1 cellular context compared by ENCODE assay signal in genomic region chr19:1205114-1206062, GRCh38.
TF ChIP-seq lines count a peak whose summit lies in the region.

A gene with protein sequence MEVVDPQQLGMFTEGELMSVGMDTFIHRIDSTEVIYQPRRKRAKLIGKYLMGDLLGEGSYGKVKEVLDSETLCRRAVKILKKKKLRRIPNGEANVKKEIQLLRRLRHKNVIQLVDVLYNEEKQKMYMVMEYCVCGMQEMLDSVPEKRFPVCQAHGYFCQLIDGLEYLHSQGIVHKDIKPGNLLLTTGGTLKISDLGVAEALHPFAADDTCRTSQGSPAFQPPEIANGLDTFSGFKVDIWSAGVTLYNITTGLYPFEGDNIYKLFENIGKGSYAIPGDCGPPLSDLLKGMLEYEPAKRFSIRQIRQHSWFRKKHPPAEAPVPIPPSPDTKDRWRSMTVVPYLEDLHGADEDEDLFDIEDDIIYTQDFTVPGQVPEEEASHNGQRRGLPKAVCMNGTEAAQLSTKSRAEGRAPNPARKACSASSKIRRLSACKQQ (plus strand): TSS chr19:1205778. CDS start chr19:1206914, 1,136 bp downstream.

TF ChIP-seq in K562, 482 proteins besides CTCF, POLR2A, EP300 and RAD21 (continued from another document and continues in another):
- TF ChIP-seq, protein P1, sequence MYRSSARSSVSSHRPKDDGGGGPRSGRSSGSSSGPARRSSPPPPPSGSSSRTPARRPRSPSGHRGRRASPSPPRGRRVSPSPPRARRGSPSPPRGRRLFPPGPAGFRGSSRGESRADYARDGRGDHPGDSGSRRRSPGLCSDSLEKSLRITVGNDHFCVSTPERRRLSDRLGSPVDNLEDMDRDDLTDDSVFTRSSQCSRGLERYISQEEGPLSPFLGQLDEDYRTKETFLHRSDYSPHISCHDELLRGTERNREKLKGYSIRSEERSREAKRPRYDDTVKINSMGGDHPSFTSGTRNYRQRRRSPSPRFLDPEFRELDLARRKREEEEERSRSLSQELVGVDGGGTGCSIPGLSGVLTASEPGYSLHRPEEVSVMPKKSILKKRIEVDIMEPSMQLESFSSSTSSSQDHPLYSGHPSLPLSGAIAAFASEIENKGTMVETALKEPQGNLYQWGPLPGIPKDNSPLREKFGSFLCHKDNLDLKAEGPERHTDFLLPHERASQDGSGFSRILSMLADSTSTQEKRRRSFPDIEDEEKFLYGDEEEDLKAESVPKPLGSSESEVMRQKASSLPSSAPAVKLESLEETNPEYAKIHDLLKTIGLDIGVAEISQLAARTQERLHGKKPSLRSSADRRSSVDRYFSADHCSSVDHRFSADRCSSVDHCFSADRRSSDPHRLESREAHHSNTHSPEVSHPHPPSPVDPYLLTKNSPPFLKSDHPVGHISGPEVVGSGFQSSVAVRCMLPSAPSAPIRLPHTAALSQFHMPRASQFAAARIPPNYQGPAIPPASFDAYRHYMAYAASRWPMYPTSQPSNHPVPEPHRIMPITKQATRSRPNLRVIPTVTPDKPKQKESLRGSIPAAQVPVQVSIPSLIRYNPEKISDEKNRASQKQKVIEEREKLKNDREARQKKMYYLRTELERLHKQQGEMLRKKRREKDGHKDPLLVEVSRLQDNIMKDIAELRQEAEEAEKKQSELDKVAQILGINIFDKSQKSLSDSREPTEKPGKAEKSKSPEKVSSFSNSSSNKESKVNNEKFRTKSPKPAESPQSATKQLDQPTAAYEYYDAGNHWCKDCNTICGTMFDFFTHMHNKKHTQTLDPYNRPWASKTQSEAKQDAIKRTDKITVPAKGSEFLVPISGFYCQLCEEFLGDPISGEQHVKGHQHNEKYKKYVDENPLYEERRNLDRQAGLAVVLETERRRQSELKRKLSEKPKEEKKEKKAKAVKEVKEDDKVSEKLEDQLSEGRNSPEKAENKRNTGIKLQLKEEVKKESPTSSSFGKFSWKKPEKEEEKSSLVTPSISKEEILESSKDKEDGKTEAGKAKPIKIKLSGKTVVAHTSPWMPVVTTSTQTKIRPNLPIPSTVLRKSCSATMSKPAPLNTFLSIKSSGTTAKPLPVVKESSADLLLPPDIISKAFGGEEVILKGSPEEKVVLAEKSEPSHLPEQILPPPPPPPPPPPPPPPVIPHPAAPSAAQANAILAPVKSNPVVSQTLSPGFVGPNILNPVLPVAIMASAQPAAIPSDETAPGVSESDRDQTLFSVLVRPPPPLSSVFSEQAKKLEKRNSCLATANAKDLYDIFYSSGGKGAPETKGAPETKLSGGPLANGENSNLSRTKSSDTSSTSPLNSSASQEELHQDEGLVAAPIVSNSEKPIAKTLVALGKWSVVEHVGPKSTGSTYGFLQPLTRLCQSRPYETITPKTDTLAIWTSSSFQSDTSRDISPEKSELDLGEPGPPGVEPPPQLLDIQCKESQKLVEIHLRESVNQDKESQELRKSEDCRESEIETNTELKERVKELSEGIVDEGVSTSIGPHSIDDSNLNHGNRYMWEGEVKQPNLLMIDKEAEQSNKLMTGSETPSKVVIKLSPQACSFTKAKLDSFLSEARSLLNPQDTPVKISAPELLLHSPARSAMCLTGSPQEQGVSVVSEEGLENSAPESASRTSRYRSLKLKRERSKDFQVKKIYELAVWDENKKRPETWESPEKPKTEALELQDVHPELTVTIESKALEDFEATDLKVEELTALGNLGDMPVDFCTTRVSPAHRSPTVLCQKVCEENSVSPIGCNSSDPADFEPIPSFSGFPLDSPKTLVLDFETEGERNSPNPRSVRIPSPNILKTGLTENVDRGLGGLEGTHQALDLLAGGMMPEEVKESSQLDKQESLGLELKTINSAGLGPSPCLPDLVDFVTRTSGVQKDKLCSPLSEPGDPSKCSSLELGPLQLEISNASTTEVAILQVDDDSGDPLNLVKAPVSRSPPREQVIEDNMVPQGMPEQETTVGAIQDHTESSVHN (IDR thresholded peaks at IDR 0.05; ENCODE audit: borderline replicate concordance in 1 of 2, low read depth in 1 of 2), result no peak
- TF ChIP-seq GABPB1 (CRISPR knock-in tag; IDR thresholded peaks at IDR 0.05) (no peak), CREB5 (CRISPR knock-in tag; IDR thresholded peaks at IDR 0.05) (no peak), SNIP1 (IDR thresholded peaks at IDR 0.05; ENCODE audit: low read depth) (no peak), ETV5 (CRISPR knock-in tag; IDR thresholded peaks at IDR 0.05; ENCODE audit: low read depth) (no peak), FOXJ3 (CRISPR knock-in tag; IDR thresholded peaks at IDR 0.05) (no peak), SMC3 (conservative IDR thresholded peaks at IDR 0.05; ENCODE audit: insufficient read depth, low read depth, low read length) (no peak), HEY1 (CRISPR knock-in tag; IDR thresholded peaks at IDR 0.05; ENCODE audit: borderline replicate concordance) (no peak), PCBP2 (IDR thresholded peaks at IDR 0.05; ENCODE audit: low read depth, low read length, poor library complexity, severe bottlenecking) (no peak), KDM5B (IDR thresholded peaks at IDR 0.05; ENCODE audit: insufficient replicate concordance, low read depth, low read length) (peak; percentile 61), NFYB (IDR thresholded peaks at IDR 0.05; ENCODE audit: extremely low read depth, insufficient read length) (peak; percentile 77), SAFB (IDR thresholded peaks at IDR 0.05; ENCODE audit: borderline replicate concordance, low read depth, low read length) (no peak), FOXP1 (CRISPR knock-in tag; IDR thresholded peaks at IDR 0.05) (no peak), E2F3 (CRISPR knock-in tag; IDR thresholded peaks at IDR 0.05) (0 out of 2 replicates have a peak, but pooled peaks have one; percentile 45), ZNF134 (CRISPR knock-in tag; conservative IDR thresholded peaks at IDR 0.05) (no peak), DPF2 (IDR thresholded peaks at IDR 0.05) (no peak), ZNF655 (CRISPR knock-in tag; IDR thresholded peaks at IDR 0.05) (no peak), MTA1 (IDR thresholded peaks at IDR 0.05; ENCODE audit: borderline replicate concordance) (peak; percentile 23; the same call in 1 of the 2 replicates), KHSRP (IDR thresholded peaks at IDR 0.05) (no peak), HDAC3 (IDR thresholded peaks at IDR 0.05; ENCODE audit: borderline replicate concordance, partially characterized antibody) (no peak), NCOA1 (IDR thresholded peaks at IDR 0.05; ENCODE audit: low read depth) (no peak)
- TF ChIP-seq, protein P2, sequence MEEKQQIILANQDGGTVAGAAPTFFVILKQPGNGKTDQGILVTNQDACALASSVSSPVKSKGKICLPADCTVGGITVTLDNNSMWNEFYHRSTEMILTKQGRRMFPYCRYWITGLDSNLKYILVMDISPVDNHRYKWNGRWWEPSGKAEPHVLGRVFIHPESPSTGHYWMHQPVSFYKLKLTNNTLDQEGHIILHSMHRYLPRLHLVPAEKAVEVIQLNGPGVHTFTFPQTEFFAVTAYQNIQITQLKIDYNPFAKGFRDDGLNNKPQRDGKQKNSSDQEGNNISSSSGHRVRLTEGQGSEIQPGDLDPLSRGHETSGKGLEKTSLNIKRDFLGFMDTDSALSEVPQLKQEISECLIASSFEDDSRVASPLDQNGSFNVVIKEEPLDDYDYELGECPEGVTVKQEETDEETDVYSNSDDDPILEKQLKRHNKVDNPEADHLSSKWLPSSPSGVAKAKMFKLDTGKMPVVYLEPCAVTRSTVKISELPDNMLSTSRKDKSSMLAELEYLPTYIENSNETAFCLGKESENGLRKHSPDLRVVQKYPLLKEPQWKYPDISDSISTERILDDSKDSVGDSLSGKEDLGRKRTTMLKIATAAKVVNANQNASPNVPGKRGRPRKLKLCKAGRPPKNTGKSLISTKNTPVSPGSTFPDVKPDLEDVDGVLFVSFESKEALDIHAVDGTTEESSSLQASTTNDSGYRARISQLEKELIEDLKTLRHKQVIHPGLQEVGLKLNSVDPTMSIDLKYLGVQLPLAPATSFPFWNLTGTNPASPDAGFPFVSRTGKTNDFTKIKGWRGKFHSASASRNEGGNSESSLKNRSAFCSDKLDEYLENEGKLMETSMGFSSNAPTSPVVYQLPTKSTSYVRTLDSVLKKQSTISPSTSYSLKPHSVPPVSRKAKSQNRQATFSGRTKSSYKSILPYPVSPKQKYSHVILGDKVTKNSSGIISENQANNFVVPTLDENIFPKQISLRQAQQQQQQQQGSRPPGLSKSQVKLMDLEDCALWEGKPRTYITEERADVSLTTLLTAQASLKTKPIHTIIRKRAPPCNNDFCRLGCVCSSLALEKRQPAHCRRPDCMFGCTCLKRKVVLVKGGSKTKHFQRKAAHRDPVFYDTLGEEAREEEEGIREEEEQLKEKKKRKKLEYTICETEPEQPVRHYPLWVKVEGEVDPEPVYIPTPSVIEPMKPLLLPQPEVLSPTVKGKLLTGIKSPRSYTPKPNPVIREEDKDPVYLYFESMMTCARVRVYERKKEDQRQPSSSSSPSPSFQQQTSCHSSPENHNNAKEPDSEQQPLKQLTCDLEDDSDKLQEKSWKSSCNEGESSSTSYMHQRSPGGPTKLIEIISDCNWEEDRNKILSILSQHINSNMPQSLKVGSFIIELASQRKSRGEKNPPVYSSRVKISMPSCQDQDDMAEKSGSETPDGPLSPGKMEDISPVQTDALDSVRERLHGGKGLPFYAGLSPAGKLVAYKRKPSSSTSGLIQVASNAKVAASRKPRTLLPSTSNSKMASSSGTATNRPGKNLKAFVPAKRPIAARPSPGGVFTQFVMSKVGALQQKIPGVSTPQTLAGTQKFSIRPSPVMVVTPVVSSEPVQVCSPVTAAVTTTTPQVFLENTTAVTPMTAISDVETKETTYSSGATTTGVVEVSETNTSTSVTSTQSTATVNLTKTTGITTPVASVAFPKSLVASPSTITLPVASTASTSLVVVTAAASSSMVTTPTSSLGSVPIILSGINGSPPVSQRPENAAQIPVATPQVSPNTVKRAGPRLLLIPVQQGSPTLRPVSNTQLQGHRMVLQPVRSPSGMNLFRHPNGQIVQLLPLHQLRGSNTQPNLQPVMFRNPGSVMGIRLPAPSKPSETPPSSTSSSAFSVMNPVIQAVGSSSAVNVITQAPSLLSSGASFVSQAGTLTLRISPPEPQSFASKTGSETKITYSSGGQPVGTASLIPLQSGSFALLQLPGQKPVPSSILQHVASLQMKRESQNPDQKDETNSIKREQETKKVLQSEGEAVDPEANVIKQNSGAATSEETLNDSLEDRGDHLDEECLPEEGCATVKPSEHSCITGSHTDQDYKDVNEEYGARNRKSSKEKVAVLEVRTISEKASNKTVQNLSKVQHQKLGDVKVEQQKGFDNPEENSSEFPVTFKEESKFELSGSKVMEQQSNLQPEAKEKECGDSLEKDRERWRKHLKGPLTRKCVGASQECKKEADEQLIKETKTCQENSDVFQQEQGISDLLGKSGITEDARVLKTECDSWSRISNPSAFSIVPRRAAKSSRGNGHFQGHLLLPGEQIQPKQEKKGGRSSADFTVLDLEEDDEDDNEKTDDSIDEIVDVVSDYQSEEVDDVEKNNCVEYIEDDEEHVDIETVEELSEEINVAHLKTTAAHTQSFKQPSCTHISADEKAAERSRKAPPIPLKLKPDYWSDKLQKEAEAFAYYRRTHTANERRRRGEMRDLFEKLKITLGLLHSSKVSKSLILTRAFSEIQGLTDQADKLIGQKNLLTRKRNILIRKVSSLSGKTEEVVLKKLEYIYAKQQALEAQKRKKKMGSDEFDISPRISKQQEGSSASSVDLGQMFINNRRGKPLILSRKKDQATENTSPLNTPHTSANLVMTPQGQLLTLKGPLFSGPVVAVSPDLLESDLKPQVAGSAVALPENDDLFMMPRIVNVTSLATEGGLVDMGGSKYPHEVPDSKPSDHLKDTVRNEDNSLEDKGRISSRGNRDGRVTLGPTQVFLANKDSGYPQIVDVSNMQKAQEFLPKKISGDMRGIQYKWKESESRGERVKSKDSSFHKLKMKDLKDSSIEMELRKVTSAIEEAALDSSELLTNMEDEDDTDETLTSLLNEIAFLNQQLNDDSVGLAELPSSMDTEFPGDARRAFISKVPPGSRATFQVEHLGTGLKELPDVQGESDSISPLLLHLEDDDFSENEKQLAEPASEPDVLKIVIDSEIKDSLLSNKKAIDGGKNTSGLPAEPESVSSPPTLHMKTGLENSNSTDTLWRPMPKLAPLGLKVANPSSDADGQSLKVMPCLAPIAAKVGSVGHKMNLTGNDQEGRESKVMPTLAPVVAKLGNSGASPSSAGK (IDR thresholded peaks at IDR 0.05), result peak; percentile 64
- TF ChIP-seq, protein P3, sequence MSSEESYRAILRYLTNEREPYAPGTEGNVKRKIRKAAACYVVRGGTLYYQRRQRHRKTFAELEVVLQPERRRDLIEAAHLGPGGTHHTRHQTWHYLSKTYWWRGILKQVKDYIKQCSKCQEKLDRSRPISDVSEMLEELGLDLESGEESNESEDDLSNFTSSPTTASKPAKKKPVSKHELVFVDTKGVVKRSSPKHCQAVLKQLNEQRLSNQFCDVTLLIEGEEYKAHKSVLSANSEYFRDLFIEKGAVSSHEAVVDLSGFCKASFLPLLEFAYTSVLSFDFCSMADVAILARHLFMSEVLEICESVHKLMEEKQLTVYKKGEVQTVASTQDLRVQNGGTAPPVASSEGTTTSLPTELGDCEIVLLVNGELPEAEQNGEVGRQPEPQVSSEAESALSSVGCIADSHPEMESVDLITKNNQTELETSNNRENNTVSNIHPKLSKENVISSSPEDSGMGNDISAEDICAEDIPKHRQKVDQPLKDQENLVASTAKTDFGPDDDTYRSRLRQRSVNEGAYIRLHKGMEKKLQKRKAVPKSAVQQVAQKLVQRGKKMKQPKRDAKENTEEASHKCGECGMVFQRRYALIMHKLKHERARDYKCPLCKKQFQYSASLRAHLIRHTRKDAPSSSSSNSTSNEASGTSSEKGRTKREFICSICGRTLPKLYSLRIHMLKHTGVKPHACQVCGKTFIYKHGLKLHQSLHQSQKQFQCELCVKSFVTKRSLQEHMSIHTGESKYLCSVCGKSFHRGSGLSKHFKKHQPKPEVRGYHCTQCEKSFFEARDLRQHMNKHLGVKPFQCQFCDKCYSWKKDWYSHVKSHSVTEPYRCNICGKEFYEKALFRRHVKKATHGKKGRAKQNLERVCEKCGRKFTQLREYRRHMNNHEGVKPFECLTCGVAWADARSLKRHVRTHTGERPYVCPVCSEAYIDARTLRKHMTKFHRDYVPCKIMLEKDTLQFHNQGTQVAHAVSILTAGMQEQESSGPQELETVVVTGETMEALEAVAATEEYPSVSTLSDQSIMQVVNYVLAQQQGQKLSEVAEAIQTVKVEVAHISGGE (CRISPR knock-in tag; IDR thresholded peaks at IDR 0.05), result no peak; a peak in 1 of 6 replicates
